ENCODE assay signal across 11 cellular contexts in the genomic region with DNA sequence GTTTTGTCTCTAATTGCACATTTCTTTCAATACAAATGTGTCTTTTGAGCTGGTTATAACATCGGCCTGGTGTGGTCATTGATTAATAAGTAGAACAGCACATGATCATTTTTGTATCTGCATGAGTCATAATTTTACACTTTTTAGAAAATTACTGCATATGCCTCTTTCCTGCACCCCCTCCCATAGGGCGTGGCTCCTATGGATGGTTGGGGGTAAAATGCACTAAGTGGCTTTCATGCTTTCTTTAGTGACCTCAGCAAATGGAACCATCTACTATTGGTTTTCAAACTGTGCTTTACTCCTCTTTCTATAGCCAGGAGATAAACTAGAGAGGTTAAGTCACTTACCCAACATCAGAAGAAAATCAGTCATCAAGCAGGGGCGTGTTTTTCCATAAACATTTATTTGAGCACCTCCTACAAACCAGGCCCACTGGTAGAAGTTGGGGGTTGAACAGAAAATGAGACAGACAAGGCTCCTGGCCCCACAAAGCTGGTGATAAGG. TPM values are rescaled to one million over a fixed set of nuclear protein-coding genes. Genes with fewer than 3 reads are reported as not detected.
DNase-seq lines count a peak whose midpoint lies in the region; ATAC-seq, FAIRE-seq and TF ChIP-seq lines count a peak whose summit lies in the region.
"Had no signal": no experiment of that assay in that cellular context is flagged by ENCODE, and none has a peak within 500 bp of the region (broad histone marks: within the 10 kb centered on the region; RNA-seq: fewer than 3 reads in every experiment).

No MANE protein-coding gene starts in this region.

- no peaks in the 10 kb centered on the region for H3K9me3 ChIP-seq in hepatocyte (ENCODE audit: low read depth)

- intact Hi-C loops in activated CD4-positive, alpha-beta T cell treated with anti-CD3 and anti-CD28 coated beads for 36 hours (cut with DNase I, micrococcal nuclease) = loop anchor here (1.0 to 10.0 kb wide), 6 partner anchors 93 to 621 kb away; a partner anchor contains a TSS
- intact Hi-C loops in activated CD8-positive, alpha-beta T cell treated with anti-CD3 and anti-CD28 coated beads for 36 hours (cut with micrococcal nuclease) = loop anchor here (2.0 to 5.0 kb wide), 2 partner anchors 59 to 72 kb away; a partner anchor contains a TSS

- H3K9me3 Mint-ChIP-seq in activated CD4-positive, alpha-beta T cell treated with anti-CD3 and anti-CD28 coated beads for 36 hours (ENCODE audit: low read depth) = no peaks in the 10 kb centered on the region
- no peaks in the 10 kb centered on the region for H3K9me3 Mint-ChIP-seq in activated CD8-positive, alpha-beta T cell treated with anti-CD3 and anti-CD28 coated beads for 36 hours
- no peaks in the 10 kb centered on the region for H3K9me3 Mint-ChIP-seq in stimulated activated naive CD8-positive, alpha-beta T cell treated with anti-CD3 and anti-CD28 coated beads, Interleukin-15, amount 100 ng/mL, for 72 hours

- H3K4me1 ChIP-seq in hepatocyte (ENCODE audit: insufficient read depth) = peaks cover 62% of the 10 kb centered on the region

- no peaks in the 10 kb centered on the region for H4K20me1 ChIP-seq in hepatocyte (ENCODE audit: insufficient read depth, poor library complexity, severe bottlenecking)

- H3K36me3 ChIP-seq in hepatocyte (replicated peaks; ENCODE audit: insufficient read depth, low read depth) = no peaks in the 10 kb centered on the region

- POLR2A ChIA-PET in activated CD4-positive, alpha-beta T cell treated with anti-CD3 and anti-CD28 coated beads for 36 hours (lab: Charles Lee) = no interaction called here
- POLR2A ChIA-PET in activated CD8-positive, alpha-beta T cell treated with anti-CD3 and anti-CD28 coated beads for 36 hours (lab: Charles Lee) = interaction anchor here (0.6 to 5.0 kb wide), 7 partner anchors 13 to 375 kb away, joined by 3 to 36 read pairs (median 5); a partner anchor contains a TSS

- no peak for TF ChIP-seq POLR2A in H54 (IDR thresholded peaks at IDR 0.05; ENCODE audit: low read depth, low read length)

- H3K36me3 Mint-ChIP-seq in activated CD4-positive, alpha-beta T cell treated with anti-CD3 and anti-CD28 coated beads for 36 hours (ENCODE audit: low read depth) = peaks cover 30% of the 10 kb centered on the region
- H3K36me3 Mint-ChIP-seq in activated CD8-positive, alpha-beta T cell treated with anti-CD3 and anti-CD28 coated beads for 36 hours (ENCODE audit: low read depth) = peaks cover 43% of the 10 kb centered on the region

- no peaks in the 10 kb centered on the region for H3K9me2 ChIP-seq in hepatocyte (replicated peaks; ENCODE audit: insufficient read depth)

- H3K27me3 Mint-ChIP-seq in activated CD4-positive, alpha-beta T cell treated with anti-CD3 and anti-CD28 coated beads for 36 hours = no peaks in the 10 kb centered on the region
- H3K27me3 Mint-ChIP-seq in activated CD8-positive, alpha-beta T cell treated with anti-CD3 and anti-CD28 coated beads for 36 hours = no peaks in the 10 kb centered on the region
- H3K27me3 Mint-ChIP-seq in stimulated activated naive CD8-positive, alpha-beta T cell treated with anti-CD3 and anti-CD28 coated beads, Interleukin-15, amount 100 ng/mL, for 72 hours = no peaks in the 10 kb centered on the region

- H3K4me1 Mint-ChIP-seq in activated CD4-positive, alpha-beta T cell treated with anti-CD3 and anti-CD28 coated beads for 36 hours = peaks cover 78% of the 10 kb centered on the region
- peaks cover 72% of the 10 kb centered on the region for H3K4me1 Mint-ChIP-seq in activated CD8-positive, alpha-beta T cell treated with anti-CD3 and anti-CD28 coated beads for 36 hours (ENCODE audit: low read depth)
- peaks cover 87% of the 10 kb centered on the region for H3K4me1 Mint-ChIP-seq in stimulated activated naive CD8-positive, alpha-beta T cell treated with anti-CD3 and anti-CD28 coated beads, Interleukin-15, amount 100 ng/mL, for 72 hours

- peak overlapping the region; percentile 53 for H3K4me3 Mint-ChIP-seq in activated CD4-positive, alpha-beta T cell treated with anti-CD3 and anti-CD28 coated beads for 36 hours
- H3K4me3 Mint-ChIP-seq in activated CD8-positive, alpha-beta T cell treated with anti-CD3 and anti-CD28 coated beads for 36 hours = peak overlapping the region; percentile 49
- peak overlapping the region; percentile 74 to 82 for H3K4me3 Mint-ChIP-seq in stimulated activated naive CD8-positive, alpha-beta T cell treated with anti-CD3 and anti-CD28 coated beads, Interleukin-15, amount 100 ng/mL, for 72 hours

- H3K27me3 ChIP-seq in hepatocyte = no peaks in the 10 kb centered on the region

- H3K4me2 ChIP-seq in hepatocyte = no peak overlapping the region

- CTCF ChIA-PET in activated CD4-positive, alpha-beta T cell treated with anti-CD3 and anti-CD28 coated beads for 36 hours (lab: Charles Lee) = interaction anchor here (1.1 to 2.5 kb wide), 5 partner anchors 11 to 102 kb away, joined by 3 to 14 read pairs (median 5); no protein-coding TSS in a partner anchor
- CTCF ChIA-PET in activated CD8-positive, alpha-beta T cell treated with anti-CD3 and anti-CD28 coated beads for 36 hours (lab: Charles Lee) = interaction anchor here (0.6 to 8.3 kb wide), 8 partner anchors 11 to 75 kb away, joined by 3 to 114 read pairs (median 4); a partner anchor contains a TSS

- DNase-seq in activated CD4-positive, alpha-beta T cell treated with anti-CD3 and anti-CD28 coated beads for 36 hours = peak; percentile 77
- no peak for DNase-seq in activated CD4-positive, alpha-beta T cell treated with anti-CD3 and anti-CD28 coated beads for 1 hour
- DNase-seq in activated CD8-positive, alpha-beta T cell treated with anti-CD3 and anti-CD28 coated beads for 36 hours = peak; percentile 78
- DNase-seq in hepatocyte (ENCODE audit: low spot score) = no peak
- peak; percentile 26 to 72 for DNase-seq in stimulated activated naive CD8-positive, alpha-beta T cell treated with anti-CD3 and anti-CD28 coated beads, Interleukin-15, amount 100 ng/mL, for 72 hours
- DNase-seq in DMS 273 treated with DMSO at 0.1 percent for 48 hours (lab: John Stamatoyannopoulos, UW) = no peak
- no peak for DNase-seq in H54 (ENCODE audit: insufficient read length, low spot score)
- DNase-seq: 8988T, MM.1S had no signal

- peaks cover 78% of the 10 kb centered on the region for H3K79me2 ChIP-seq in hepatocyte

- no peak overlapping the region for H2AFZ ChIP-seq in hepatocyte

- H3K27ac ChIP-seq in hepatocyte = peak overlapping the region; percentile 30

- H3K4me3 ChIP-seq in hepatocyte = no peak overlapping the region

- TF ChIP-seq CTCF in activated CD8-positive, alpha-beta T cell treated with anti-CD3 and anti-CD28 coated beads for 36 hours (IDR thresholded peaks at IDR 0.05) = no peak
- no peak for TF ChIP-seq CTCF in hepatocyte (IDR thresholded peaks at IDR 0.05; ENCODE audit: poor library complexity)

- ATAC-seq in activated CD4-positive, alpha-beta T cell treated with anti-CD3 and anti-CD28 coated beads for 36 hours = peak; percentile 22
- ATAC-seq in activated CD8-positive, alpha-beta T cell treated with anti-CD3 and anti-CD28 coated beads for 36 hours = peak; percentile 32
- peak; percentile 37 for ATAC-seq in stimulated activated naive CD8-positive, alpha-beta T cell treated with anti-CD3 and anti-CD28 coated beads, Interleukin-15, amount 100 ng/mL, for 72 hours
- no peak for ATAC-seq in GM21619 (IDR thresholded peaks at IDR 0.05; ENCODE audit: unreplicated experiment)

- WGBS in hepatocyte (ENCODE audit: low lambda C conversion rate, missing lambda C conversion rate) = 87% methylated on average over 3 of the region's 3 CpGs

- H3K27ac Mint-ChIP-seq in activated CD4-positive, alpha-beta T cell treated with anti-CD3 and anti-CD28 coated beads for 36 hours = peak overlapping the region; percentile 89
- H3K27ac Mint-ChIP-seq in activated CD8-positive, alpha-beta T cell treated with anti-CD3 and anti-CD28 coated beads for 36 hours = peak overlapping the region; percentile 89
- H3K27ac Mint-ChIP-seq in stimulated activated naive CD8-positive, alpha-beta T cell treated with anti-CD3 and anti-CD28 coated beads, Interleukin-15, amount 100 ng/mL, for 72 hours = peak overlapping the region; percentile 96 to 98

- FAIRE-seq in H54 (lab: Jason Lieb, UNC) = no peak
- FAIRE-seq: bronchial epithelial cell had no signal

RNA-seq across cellular contexts. Expression of a gene that starts 3.8 kb away (rescaled TPM):
- total RNA-seq in activated CD4-positive, alpha-beta T cell treated with anti-CD3 and anti-CD28 coated beads for 36 hours = 100 to 1,000 TPM; 322 to 332 TPM
- 100 to 1,000 TPM; 328 to 336 TPM for total RNA-seq in activated CD8-positive, alpha-beta T cell treated with anti-CD3 and anti-CD28 coated beads for 36 hours
- total RNA-seq in hepatocyte = 148 and 152 TPM in 2 replicates
- polyA plus RNA-seq in hepatocyte = 116 and 122 TPM in 2 replicates

Comparison
In these comparisons a context has a peak if more than half of its experiments do, and no peak if none do; other contexts are left out.
1. DNase-seq: peak in activated CD4-positive, alpha-beta T cell treated with anti-CD3 and anti-CD28 coated beads for 36 hours (single experiment), activated CD8-positive, alpha-beta T cell treated with anti-CD3 and anti-CD28 coated beads for 36 hours (single experiment) and stimulated activated naive CD8-positive, alpha-beta T cell treated with anti-CD3 and anti-CD28 coated beads, Interleukin-15, amount 100 ng/mL, for 72 hours (2 of 2); none in activated CD4-positive, alpha-beta T cell treated with anti-CD3 and anti-CD28 coated beads for 1 hour (single experiment), hepatocyte (single experiment), DMS 273 treated with DMSO at 0.1 percent for 48 hours (single experiment) and H54 (single experiment).
2. Peak in every context shown above with its lines, with median percentiles within 50 percentile points of each other: H3K27ac Mint-ChIP-seq and H3K4me3 Mint-ChIP-seq.